In genomic region chr16:2808181-2808580, GRCh38 we compare ENCODE assay signal across 1 cellular context.
TF ChIP-seq lines count a peak whose summit lies in the region.

No MANE protein-coding gene starts in this region.

TF ChIP-seq in H1, 55 proteins besides CTCF, POLR2A, EP300 and RAD21:
- TF ChIP-seq JUN (IDR thresholded peaks at IDR 0.05; ENCODE audit: low read depth, low read length) (no peak), YY1 (IDR thresholded peaks at IDR 0.05; ENCODE audit: low read depth, low read length) (no peak), KDM1A (IDR thresholded peaks at IDR 0.05; ENCODE audit: borderline replicate concordance, low read length) (no peak), TAF7 (optimal IDR thresholded peaks at IDR 0.05; ENCODE audit: borderline replicate concordance, low read depth, low read length) (no peak), POLR2AphosphoS5 (IDR thresholded peaks at IDR 0.05; ENCODE audit: low read depth, low read length) (no peak)
